Comparison of ENCODE assay signal across 1 cellular context in genomic region chr22:38049812-38050619, GRCh38.
TF ChIP-seq lines count a peak whose summit lies in the region.

No MANE protein-coding gene starts in this region.

TF ChIP-seq in GM23338, 12 proteins besides CTCF, POLR2A, EP300 and RAD21:
- TF ChIP-seq ZNF331 (CRISPR knock-in tag; IDR thresholded peaks at IDR 0.05; ENCODE audit: low read depth) (no peak), EZH2 (IDR thresholded peaks at IDR 0.05; ENCODE audit: low read depth, unreplicated experiment) (no peak), POLR2AphosphoS5 (IDR thresholded peaks at IDR 0.05; ENCODE audit: low read depth) (no peak), JUNB (IDR thresholded peaks at IDR 0.05; ENCODE audit: unreplicated experiment) (no peak), STAT1 (IDR thresholded peaks at IDR 0.05; ENCODE audit: unreplicated experiment) (no peak), ZNF114 (CRISPR knock-in tag; IDR thresholded peaks at IDR 0.05) (no peak), CREB1 (CRISPR knock-in tag; IDR thresholded peaks at IDR 0.05; ENCODE audit: low read depth) (no peak), ETS1 (IDR thresholded peaks at IDR 0.05) (no peak), NANOG (IDR thresholded peaks at IDR 0.05; ENCODE audit: borderline replicate concordance) (no peak), EZH2phosphoT487 (IDR thresholded peaks at IDR 0.05; ENCODE audit: unreplicated experiment) (no peak)
- TF ChIP-seq, protein P1, sequence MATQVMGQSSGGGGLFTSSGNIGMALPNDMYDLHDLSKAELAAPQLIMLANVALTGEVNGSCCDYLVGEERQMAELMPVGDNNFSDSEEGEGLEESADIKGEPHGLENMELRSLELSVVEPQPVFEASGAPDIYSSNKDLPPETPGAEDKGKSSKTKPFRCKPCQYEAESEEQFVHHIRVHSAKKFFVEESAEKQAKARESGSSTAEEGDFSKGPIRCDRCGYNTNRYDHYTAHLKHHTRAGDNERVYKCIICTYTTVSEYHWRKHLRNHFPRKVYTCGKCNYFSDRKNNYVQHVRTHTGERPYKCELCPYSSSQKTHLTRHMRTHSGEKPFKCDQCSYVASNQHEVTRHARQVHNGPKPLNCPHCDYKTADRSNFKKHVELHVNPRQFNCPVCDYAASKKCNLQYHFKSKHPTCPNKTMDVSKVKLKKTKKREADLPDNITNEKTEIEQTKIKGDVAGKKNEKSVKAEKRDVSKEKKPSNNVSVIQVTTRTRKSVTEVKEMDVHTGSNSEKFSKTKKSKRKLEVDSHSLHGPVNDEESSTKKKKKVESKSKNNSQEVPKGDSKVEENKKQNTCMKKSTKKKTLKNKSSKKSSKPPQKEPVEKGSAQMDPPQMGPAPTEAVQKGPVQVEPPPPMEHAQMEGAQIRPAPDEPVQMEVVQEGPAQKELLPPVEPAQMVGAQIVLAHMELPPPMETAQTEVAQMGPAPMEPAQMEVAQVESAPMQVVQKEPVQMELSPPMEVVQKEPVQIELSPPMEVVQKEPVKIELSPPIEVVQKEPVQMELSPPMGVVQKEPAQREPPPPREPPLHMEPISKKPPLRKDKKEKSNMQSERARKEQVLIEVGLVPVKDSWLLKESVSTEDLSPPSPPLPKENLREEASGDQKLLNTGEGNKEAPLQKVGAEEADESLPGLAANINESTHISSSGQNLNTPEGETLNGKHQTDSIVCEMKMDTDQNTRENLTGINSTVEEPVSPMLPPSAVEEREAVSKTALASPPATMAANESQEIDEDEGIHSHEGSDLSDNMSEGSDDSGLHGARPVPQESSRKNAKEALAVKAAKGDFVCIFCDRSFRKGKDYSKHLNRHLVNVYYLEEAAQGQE (IDR thresholded peaks at IDR 0.05; ENCODE audit: unreplicated experiment) = no peak
- TF ChIP-seq, protein P2, sequence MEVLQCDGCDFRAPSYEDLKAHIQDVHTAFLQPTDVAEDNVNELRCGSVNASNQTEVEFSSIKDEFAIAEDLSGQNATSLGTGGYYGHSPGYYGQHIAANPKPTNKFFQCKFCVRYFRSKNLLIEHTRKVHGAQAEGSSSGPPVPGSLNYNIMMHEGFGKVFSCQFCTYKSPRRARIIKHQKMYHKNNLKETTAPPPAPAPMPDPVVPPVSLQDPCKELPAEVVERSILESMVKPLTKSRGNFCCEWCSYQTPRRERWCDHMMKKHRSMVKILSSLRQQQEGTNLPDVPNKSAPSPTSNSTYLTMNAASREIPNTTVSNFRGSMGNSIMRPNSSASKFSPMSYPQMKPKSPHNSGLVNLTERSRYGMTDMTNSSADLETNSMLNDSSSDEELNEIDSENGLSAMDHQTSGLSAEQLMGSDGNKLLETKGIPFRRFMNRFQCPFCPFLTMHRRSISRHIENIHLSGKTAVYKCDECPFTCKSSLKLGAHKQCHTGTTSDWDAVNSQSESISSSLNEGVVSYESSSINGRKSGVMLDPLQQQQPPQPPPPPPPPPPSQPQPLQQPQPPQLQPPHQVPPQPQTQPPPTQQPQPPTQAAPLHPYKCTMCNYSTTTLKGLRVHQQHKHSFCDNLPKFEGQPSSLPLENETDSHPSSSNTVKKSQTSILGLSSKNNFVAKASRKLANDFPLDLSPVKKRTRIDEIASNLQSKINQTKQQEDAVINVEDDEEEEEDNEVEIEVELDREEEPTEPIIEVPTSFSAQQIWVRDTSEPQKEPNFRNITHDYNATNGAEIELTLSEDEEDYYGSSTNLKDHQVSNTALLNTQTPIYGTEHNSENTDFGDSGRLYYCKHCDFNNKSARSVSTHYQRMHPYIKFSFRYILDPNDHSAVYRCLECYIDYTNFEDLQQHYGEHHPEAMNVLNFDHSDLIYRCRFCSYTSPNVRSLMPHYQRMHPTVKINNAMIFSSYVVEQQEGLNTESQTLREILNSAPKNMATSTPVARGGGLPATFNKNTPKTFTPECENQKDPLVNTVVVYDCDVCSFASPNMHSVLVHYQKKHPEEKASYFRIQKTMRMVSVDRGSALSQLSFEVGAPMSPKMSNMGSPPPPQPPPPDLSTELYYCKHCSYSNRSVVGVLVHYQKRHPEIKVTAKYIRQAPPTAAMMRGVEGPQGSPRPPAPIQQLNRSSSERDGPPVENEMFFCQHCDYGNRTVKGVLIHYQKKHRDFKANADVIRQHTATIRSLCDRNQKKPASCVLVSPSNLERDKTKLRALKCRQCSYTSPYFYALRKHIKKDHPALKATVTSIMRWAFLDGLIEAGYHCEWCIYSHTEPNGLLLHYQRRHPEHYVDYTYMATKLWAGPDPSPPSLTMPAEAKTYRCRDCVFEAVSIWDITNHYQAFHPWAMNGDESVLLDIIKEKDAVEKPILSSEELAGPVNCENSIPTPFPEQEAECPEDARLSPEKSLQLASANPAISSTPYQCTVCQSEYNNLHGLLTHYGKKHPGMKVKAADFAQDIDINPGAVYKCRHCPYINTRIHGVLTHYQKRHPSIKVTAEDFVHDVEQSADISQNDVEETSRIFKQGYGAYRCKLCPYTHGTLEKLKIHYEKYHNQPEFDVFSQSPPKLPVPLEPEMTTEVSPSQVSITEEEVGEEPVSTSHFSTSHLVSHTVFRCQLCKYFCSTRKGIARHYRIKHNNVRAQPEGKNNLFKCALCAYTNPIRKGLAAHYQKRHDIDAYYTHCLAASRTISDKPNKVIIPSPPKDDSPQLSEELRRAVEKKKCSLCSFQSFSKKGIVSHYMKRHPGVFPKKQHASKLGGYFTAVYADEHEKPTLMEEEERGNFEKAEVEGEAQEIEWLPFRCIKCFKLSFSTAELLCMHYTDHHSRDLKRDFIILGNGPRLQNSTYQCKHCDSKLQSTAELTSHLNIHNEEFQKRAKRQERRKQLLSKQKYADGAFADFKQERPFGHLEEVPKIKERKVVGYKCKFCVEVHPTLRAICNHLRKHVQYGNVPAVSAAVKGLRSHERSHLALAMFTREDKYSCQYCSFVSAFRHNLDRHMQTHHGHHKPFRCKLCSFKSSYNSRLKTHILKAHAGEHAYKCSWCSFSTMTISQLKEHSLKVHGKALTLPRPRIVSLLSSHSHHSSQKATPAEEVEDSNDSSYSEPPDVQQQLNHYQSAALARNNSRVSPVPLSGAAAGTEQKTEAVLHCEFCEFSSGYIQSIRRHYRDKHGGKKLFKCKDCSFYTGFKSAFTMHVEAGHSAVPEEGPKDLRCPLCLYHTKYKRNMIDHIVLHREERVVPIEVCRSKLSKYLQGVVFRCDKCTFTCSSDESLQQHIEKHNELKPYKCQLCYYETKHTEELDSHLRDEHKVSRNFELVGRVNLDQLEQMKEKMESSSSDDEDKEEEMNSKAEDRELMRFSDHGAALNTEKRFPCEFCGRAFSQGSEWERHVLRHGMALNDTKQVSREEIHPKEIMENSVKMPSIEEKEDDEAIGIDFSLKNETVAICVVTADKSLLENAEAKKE (CRISPR knock-in tag; IDR thresholded peaks at IDR 0.05) = no peak
